ENCODE assay signal across 10 cellular contexts in the genomic region with DNA sequence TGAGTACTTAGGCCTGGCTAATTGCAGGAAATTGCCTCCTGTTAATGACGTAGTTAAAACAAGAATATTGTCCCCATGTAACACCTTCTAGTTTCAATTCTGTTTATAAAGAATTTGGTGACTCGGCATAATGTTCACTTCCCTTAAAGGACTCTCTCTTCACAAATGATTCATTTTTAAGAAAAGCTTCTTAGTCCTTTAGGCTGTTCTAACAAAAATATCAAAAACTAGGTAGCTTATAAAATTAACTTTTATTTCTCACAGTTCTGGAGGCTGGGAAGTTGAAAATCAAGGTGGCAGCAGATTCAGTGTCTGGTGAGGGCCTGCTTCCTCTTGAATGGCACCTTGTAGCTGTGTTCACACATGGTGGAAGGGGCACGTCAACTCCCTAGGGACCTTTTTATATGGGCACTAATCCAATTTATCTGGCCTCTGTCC. TPM values are rescaled to one million over a fixed set of nuclear protein-coding genes. Genes with fewer than 3 reads are reported as not detected.
DNase-seq lines count a peak whose midpoint lies in the region; ATAC-seq and TF ChIP-seq lines count a peak whose summit lies in the region.
"Had no signal": no experiment of that assay in that cellular context is flagged by ENCODE, and none has a peak within 500 bp of the region (broad histone marks: within the 10 kb centered on the region; RNA-seq: fewer than 3 reads in every experiment).

No MANE protein-coding gene starts in this region.

- no peaks in the 10 kb centered on the region for H3K9me3 Mint-ChIP-seq in Caco-2 (ENCODE audit: unreplicated experiment)

- DNase-seq in CD1c-positive myeloid dendritic cell (ENCODE audit: extremely low spot score), result peak; percentile 72
- DNase-seq in MV-4-11 (lab: John Stamatoyannopoulos, UW), result peak; percentile 72
- DNase-seq in HUDEP-2 (lab: John Stamatoyannopoulos, UW; ENCODE audit: unreplicated experiment in 76 of 76), result no peak
- DNase-seq in iPS-NIHi11 (ENCODE audit: low spot score), result no peak
- no peak for DNase-seq in middle frontal gyrus (ENCODE audit: extremely low spot score, low spot score)
- no peak for DNase-seq in Caco-2

- H3K4me1 ChIP-seq in Caco-2, result no peaks in the 10 kb centered on the region
- H3K4me1 ChIP-seq: SJSA1 had no signal

- no peaks in the 10 kb centered on the region for H3K9me3 ChIP-seq in Caco-2
- H3K9me3 ChIP-seq: SJSA1 had no signal

- no TSS peak for BruUV-seq in Caco-2 (replicated peaks; lab: Mats Ljungman, UMichigan)

- H3K27me3 Mint-ChIP-seq in Caco-2 (ENCODE audit: insufficient read depth, unreplicated experiment), result peaks cover 6% of the 10 kb centered on the region
- H3K27me3 Mint-ChIP-seq: progenitor cell of endocrine pancreas had no signal

- H3K27me3 ChIP-seq in Caco-2 (replicated peaks; ENCODE audit: control insufficient read depth, insufficient read depth, low read length), result no peaks in the 10 kb centered on the region

- no peak overlapping the region for H3K4me3 ChIP-seq in Caco-2 (ENCODE audit: low read depth, low read length)
- H3K4me3 ChIP-seq: SJSA1 had no signal

- no peaks in the 10 kb centered on the region for H3K4me1 Mint-ChIP-seq in Caco-2 (ENCODE audit: low read depth, unreplicated experiment)

- H3K27ac Mint-ChIP-seq in Caco-2 (ENCODE audit: unreplicated experiment), result no peak overlapping the region
- H3K27ac Mint-ChIP-seq: progenitor cell of endocrine pancreas had no signal

- POLR2A ChIA-PET in Caco-2 (lab: Charles Lee), result no interaction called here

- TF ChIP-seq CTCF in Caco-2 (IDR thresholded peaks at IDR 0.05; ENCODE audit: insufficient read depth in 1 of 2, low read depth in 1 of 2, low read length in 1 of 2, severe bottlenecking in 1 of 2, unreplicated experiment in 1 of 2), result no peak

- intact Hi-C loops in Caco-2 (cut with micrococcal nuclease; ENCODE audit: unreplicated experiment), result no loop called here

- H3K4me3 Mint-ChIP-seq in Caco-2 (ENCODE audit: unreplicated experiment), result no peak overlapping the region

- no peaks in the 10 kb centered on the region for H3K36me3 ChIP-seq in Caco-2 (ENCODE audit: control insufficient read depth, insufficient read depth, low read length)
- H3K36me3 ChIP-seq: SJSA1 had no signal

- peak; percentile 93 for ATAC-seq in GM19351 (IDR thresholded peaks at IDR 0.05; ENCODE audit: unreplicated experiment)
- ATAC-seq in HG02885 (IDR thresholded peaks at IDR 0.05; ENCODE audit: poor library complexity, unreplicated experiment), result peak; percentile 90

- H3K36me3 Mint-ChIP-seq in Caco-2 (ENCODE audit: insufficient read depth, unreplicated experiment), result no peaks in the 10 kb centered on the region

- CTCF ChIA-PET in Caco-2 (lab: Charles Lee), result no interaction called here

RNA-seq across cellular contexts. Expression of a gene that starts 23.8 kb away (rescaled TPM):
- total RNA-seq in Caco-2 (2022), result not detected in 2 replicates

Comparison
In these comparisons a context has a peak if more than half of its experiments do, and no peak if none do; other contexts are left out.
1. DNase-seq: peak in CD1c-positive myeloid dendritic cell (single experiment) and MV-4-11 (single experiment); none in HUDEP-2 (0 of 76), iPS-NIHi11 (single experiment), middle frontal gyrus (single experiment) and Caco-2 (0 of 2).